ENCODE assay signal across 8 cellular contexts in the genomic region with DNA sequence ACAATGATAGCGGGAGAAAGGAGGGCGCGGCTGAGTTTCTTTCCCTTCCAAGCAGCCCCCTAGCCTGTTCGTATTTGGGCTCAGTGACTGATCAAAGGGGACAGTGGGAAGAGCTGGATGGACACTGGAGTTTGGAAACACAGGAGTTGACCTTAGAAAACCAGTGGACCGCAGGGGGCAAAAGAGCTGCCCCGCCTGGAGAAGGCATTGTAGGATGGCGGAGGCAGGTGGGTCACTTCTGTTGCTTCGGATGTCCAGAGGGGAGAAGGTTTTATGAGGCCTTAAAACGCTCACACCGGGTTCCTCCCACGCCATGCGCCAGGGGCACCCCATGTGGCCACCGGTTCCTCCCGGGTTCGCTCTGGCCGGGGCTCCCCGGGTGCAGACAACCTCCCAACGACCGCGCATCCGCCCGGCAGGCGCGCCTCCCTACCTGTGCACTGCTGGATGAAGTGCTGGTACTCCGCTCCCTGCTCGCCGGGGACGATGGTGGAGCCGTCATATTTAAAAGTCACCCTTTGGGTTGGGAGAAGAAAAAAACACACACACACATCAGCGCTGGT. TPM values are rescaled to one million over a fixed set of nuclear protein-coding genes. Genes with fewer than 3 reads are reported as not detected.
DNase-seq lines count a peak whose midpoint lies in the region; ATAC-seq and TF ChIP-seq lines count a peak whose summit lies in the region.

No MANE protein-coding gene starts in this region.

- ATAC-seq in HG03108 (IDR thresholded peaks at IDR 0.05; ENCODE audit: unreplicated experiment) = peak; percentile 30
- ATAC-seq in WTC11 = peak; percentile 20
- peak; percentile 24 to 64 for ATAC-seq in natural killer cell treated with Interleukin-12 subunit alpha and Interleukin-12 subunit beta and Interleukin-15 and Interleukin-18, amount 100 ng/mL, for 72 hours

- TF ChIP-seq CTCF in WTC11 (IDR thresholded peaks at IDR 0.05) (no peak), endodermal cell (conservative IDR thresholded peaks at IDR 0.05) (no peak)

- peak overlapping the region; percentile 87 for H3K4me3 ChIP-seq in endodermal cell (ENCODE audit: low read length)

- H3K4me3 Mint-ChIP-seq in WTC11 = peak overlapping the region; percentile 96
- peak overlapping the region; percentile 78 for H3K4me3 Mint-ChIP-seq in endodermal cell
- H3K4me3 Mint-ChIP-seq in natural killer cell treated with Interleukin-12 subunit alpha and Interleukin-12 subunit beta and Interleukin-15 and Interleukin-18, amount 100 ng/mL, for 72 hours = peak overlapping the region; percentile 97

- CTCF ChIA-PET in WTC11 (lab: Charles Lee) = interaction anchor here (2.6 to 3.1 kb wide), 2 partner anchors 55 to 108 kb away, joined by 6 to 9 read pairs; no protein-coding TSS in a partner anchor

- 3 to 22% methylated on average over 3 to 30 of the region's 30 CpGs for WGBS in endodermal cell (ENCODE audit: insufficient coverage in 1 of 2, insufficient read length in 1 of 2), 2 experiments

- H3K36me3 Mint-ChIP-seq in WTC11 (peaks cover 2% of the 10 kb centered on the region; the same call in 1 of the 2 replicates), endodermal cell (ENCODE audit: low read depth) (no peaks in the 10 kb centered on the region)
- peaks cover 16% of the 10 kb centered on the region for H3K36me3 Mint-ChIP-seq in natural killer cell treated with Interleukin-12 subunit alpha and Interleukin-12 subunit beta and Interleukin-15 and Interleukin-18, amount 100 ng/mL, for 72 hours

- peaks cover 13% of the 10 kb centered on the region for H3K27me3 ChIP-seq in endodermal cell (ENCODE audit: control insufficient read depth, insufficient read depth, low read length, poor library complexity, severe bottlenecking)

- DNase-seq in activated T-cell treated with anti-CD3 and anti-CD28 coated beads for 24 hours (ENCODE audit: low read depth) (peak; percentile 44), activated T-cell treated with anti-CD3 and anti-CD28 coated beads for 4 hours (no peak), WTC11 (ENCODE audit: low spot score) (peak; percentile 46), endodermal cell (peak; percentile 80), hypothalamus (lab: John Stamatoyannopoulos, UW) (no peak), NCI-H226 (no peak)
- DNase-seq in natural killer cell treated with Interleukin-12 subunit alpha and Interleukin-12 subunit beta and Interleukin-15 and Interleukin-18, amount 100 ng/mL, for 72 hours (ENCODE audit: low spot score) = no peak

- no peaks in the 10 kb centered on the region for H3K4me1 ChIP-seq in endodermal cell (ENCODE audit: control insufficient read depth, insufficient read depth, low read length)

- no peaks in the 10 kb centered on the region for H3K36me3 ChIP-seq in endodermal cell (ENCODE audit: control insufficient read depth, insufficient read depth, low read length)

- H3K4me1 Mint-ChIP-seq in WTC11 (peaks cover 46% of the 10 kb centered on the region), endodermal cell (peaks cover 15% of the 10 kb centered on the region)
- H3K4me1 Mint-ChIP-seq in natural killer cell treated with Interleukin-12 subunit alpha and Interleukin-12 subunit beta and Interleukin-15 and Interleukin-18, amount 100 ng/mL, for 72 hours (ENCODE audit: low read depth in 2 of 2) = peaks cover 38 to 40% of the 10 kb centered on the region in 2 donors

- no peaks in the 10 kb centered on the region for H3K9me3 ChIP-seq in endodermal cell (ENCODE audit: control insufficient read depth, low read length)

- POLR2A ChIA-PET in WTC11 (lab: Charles Lee) = interaction anchor here (0.9 to 1.6 kb wide), 3 partner anchors 19 to 98 kb away, joined by 3 to 8 read pairs (median 4); no protein-coding TSS in a partner anchor

- no peaks in the 10 kb centered on the region for H3K9me3 Mint-ChIP-seq in WTC11
- no peaks in the 10 kb centered on the region for H3K9me3 Mint-ChIP-seq in endodermal cell
- no peaks in the 10 kb centered on the region for H3K9me3 Mint-ChIP-seq in natural killer cell treated with Interleukin-12 subunit alpha and Interleukin-12 subunit beta and Interleukin-15 and Interleukin-18, amount 100 ng/mL, for 72 hours

- H3K27ac Mint-ChIP-seq in WTC11 (no peak overlapping the region), endodermal cell (no peak overlapping the region)
- H3K27ac Mint-ChIP-seq in natural killer cell treated with Interleukin-12 subunit alpha and Interleukin-12 subunit beta and Interleukin-15 and Interleukin-18, amount 100 ng/mL, for 72 hours = peak overlapping the region; percentile 41 to 51

- peaks cover 11% of the 10 kb centered on the region for H3K27me3 Mint-ChIP-seq in WTC11 (ENCODE audit: low read depth)
- peaks cover 22% of the 10 kb centered on the region for H3K27me3 Mint-ChIP-seq in endodermal cell (ENCODE audit: insufficient read depth)
- peaks cover 17 to 23% of the 10 kb centered on the region in 2 donors for H3K27me3 Mint-ChIP-seq in natural killer cell treated with Interleukin-12 subunit alpha and Interleukin-12 subunit beta and Interleukin-15 and Interleukin-18, amount 100 ng/mL, for 72 hours

- no peak overlapping the region for H3K27ac ChIP-seq in endodermal cell (ENCODE audit: low read depth, low read length)

- peak overlapping the region; percentile 30 for H3K9ac ChIP-seq in endodermal cell (ENCODE audit: extremely low read depth, low read length, poor library complexity, severe bottlenecking)

TF ChIP-seq in WTC11, 78 proteins besides CTCF, POLR2A, EP300 and RAD21 (continues in another document):
- no peak for TF ChIP-seq MLX (CRISPR knock-in tag; IDR thresholded peaks at IDR 0.05)
- TF ChIP-seq ZMAT4 (CRISPR knock-in tag; IDR thresholded peaks at IDR 0.05) = no peak
- TF ChIP-seq, protein P1, sequence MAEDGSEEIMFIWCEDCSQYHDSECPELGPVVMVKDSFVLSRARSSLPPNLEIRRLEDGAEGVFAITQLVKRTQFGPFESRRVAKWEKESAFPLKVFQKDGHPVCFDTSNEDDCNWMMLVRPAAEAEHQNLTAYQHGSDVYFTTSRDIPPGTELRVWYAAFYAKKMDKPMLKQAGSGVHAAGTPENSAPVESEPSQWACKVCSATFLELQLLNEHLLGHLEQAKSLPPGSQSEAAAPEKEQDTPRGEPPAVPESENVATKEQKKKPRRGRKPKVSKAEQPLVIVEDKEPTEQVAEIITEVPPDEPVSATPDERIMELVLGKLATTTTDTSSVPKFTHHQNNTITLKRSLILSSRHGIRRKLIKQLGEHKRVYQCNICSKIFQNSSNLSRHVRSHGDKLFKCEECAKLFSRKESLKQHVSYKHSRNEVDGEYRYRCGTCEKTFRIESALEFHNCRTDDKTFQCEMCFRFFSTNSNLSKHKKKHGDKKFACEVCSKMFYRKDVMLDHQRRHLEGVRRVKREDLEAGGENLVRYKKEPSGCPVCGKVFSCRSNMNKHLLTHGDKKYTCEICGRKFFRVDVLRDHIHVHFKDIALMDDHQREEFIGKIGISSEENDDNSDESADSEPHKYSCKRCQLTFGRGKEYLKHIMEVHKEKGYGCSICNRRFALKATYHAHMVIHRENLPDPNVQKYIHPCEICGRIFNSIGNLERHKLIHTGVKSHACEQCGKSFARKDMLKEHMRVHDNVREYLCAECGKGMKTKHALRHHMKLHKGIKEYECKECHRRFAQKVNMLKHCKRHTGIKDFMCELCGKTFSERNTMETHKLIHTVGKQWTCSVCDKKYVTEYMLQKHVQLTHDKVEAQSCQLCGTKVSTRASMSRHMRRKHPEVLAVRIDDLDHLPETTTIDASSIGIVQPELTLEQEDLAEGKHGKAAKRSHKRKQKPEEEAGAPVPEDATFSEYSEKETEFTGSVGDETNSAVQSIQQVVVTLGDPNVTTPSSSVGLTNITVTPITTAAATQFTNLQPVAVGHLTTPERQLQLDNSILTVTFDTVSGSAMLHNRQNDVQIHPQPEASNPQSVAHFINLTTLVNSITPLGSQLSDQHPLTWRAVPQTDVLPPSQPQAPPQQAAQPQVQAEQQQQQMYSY (CRISPR knock-in tag; IDR thresholded peaks at IDR 0.05) = no peak
- TF ChIP-seq FOXP1 (CRISPR knock-in tag; IDR thresholded peaks at IDR 0.05; ENCODE audit: borderline replicate concordance) = no peak
- TF ChIP-seq, protein P2, sequence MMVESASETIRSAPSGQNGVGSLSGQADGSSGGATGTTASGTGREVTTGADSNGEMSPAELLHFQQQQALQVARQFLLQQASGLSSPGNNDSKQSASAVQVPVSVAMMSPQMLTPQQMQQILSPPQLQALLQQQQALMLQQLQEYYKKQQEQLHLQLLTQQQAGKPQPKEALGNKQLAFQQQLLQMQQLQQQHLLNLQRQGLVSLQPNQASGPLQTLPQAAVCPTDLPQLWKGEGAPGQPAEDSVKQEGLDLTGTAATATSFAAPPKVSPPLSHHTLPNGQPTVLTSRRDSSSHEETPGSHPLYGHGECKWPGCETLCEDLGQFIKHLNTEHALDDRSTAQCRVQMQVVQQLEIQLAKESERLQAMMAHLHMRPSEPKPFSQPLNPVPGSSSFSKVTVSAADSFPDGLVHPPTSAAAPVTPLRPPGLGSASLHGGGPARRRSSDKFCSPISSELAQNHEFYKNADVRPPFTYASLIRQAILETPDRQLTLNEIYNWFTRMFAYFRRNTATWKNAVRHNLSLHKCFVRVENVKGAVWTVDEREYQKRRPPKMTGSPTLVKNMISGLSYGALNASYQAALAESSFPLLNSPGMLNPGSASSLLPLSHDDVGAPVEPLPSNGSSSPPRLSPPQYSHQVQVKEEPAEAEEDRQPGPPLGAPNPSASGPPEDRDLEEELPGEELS (CRISPR knock-in tag; IDR thresholded peaks at IDR 0.05) = no peak
- TF ChIP-seq ATF1 (CRISPR knock-in tag; IDR thresholded peaks at IDR 0.05) = no peak; the same call in 1 of the 2 replicates

RNA-seq across cellular contexts. Expression of gene COTL1, which starts 0.7 kb away (rescaled TPM):
- total RNA-seq in WTC11 (2021) (102 to 122 TPM (median 122 TPM) in 3 replicates), endodermal cell (10 to 100 TPM; 33.4 to 34.9 TPM)
- polyA plus RNA-seq in endodermal cell (2013, experiment 1 of 2) = 191 TPM
- 190 TPM for polyA plus RNA-seq in endodermal cell (2013, experiment 2 of 2)
- 100 to 1,000 TPM; 128 to 154 TPM for total RNA-seq in natural killer cell treated with Interleukin-12 subunit alpha and Interleukin-12 subunit beta and Interleukin-15 and Interleukin-18, amount 100 ng/mL, for 72 hours

RNA-seq across cellular contexts. Expression of gene KLHL36, which starts 31.2 kb away (rescaled TPM):
- total RNA-seq in WTC11 (2021) (55.7 to 56.1 TPM (median 55.8 TPM) in 3 replicates), endodermal cell (10 to 100 TPM; 44.2 to 59.2 TPM)
- 20.7 TPM for polyA plus RNA-seq in endodermal cell (2013, experiment 1 of 2)
- 21.3 TPM for polyA plus RNA-seq in endodermal cell (2013, experiment 2 of 2)
- 10 to 100 TPM; 35.9 to 48.6 TPM for total RNA-seq in natural killer cell treated with Interleukin-12 subunit alpha and Interleukin-12 subunit beta and Interleukin-15 and Interleukin-18, amount 100 ng/mL, for 72 hours

Comparison
In these comparisons a context has a peak if more than half of its experiments do, and no peak if none do; other contexts are left out.
1. DNase-seq: peak in activated T-cell treated with anti-CD3 and anti-CD28 coated beads for 24 hours (single experiment), WTC11 (single experiment) and endodermal cell (single experiment); none in activated T-cell treated with anti-CD3 and anti-CD28 coated beads for 4 hours (single experiment), natural killer cell treated with Interleukin-12 subunit alpha and Interleukin-12 subunit beta and Interleukin-15 and Interleukin-18, amount 100 ng/mL, for 72 hours (single experiment), hypothalamus (0 of 51) and NCI-H226 (single experiment).
2. H3K27ac Mint-ChIP-seq: peak in natural killer cell treated with Interleukin-12 subunit alpha and Interleukin-12 subunit beta and Interleukin-15 and Interleukin-18, amount 100 ng/mL, for 72 hours (2 of 2); none in WTC11 (single experiment) and endodermal cell (single experiment).
3. Peak in every context shown above with its lines, with median percentiles within 50 percentile points of each other: ATAC-seq and H3K4me3 Mint-ChIP-seq.